Comparison of ENCODE assay signal across 7 cellular contexts in the genomic region with DNA sequence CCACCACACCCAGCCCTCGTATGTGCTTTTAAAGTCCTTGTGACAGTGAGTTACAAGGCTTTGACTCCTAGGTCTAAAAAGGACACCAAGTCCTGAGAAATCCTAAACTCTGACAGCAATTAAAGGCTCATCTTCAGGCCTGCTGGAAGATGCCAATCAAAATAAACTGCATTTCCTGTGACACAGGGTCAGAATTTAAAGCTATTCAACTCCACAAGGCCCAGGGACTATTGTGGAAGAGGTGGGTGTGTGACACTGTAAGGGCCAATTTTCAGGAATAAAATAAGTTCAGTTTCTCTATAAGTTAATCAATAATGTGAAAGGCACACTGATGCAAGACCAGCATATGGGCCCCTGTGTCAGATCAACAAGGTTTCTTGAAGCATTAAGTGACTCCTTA.
"Had no signal": no experiment of that assay in that cellular context is flagged by ENCODE, and none has a peak within 500 bp of the region (broad histone marks: within the 10 kb centered on the region; RNA-seq: fewer than 3 reads in every experiment).

No MANE protein-coding gene starts in this region.

- H3K27ac Mint-ChIP-seq: GM23338, H9, IgD-negative memory B cell had no signal

- DNase-seq: H9, HCEC 1CT, KBM-7 had no signal

- H3K27me3 Mint-ChIP-seq: IgD-negative memory B cell had no signal

- H3K4me3 ChIP-seq: GM23338 had no signal

- H3K4me3 Mint-ChIP-seq: GM23338, H9, IgD-negative memory B cell had no signal

- ATAC-seq: GM23338 had no signal

- FAIRE-seq: H1, H54 had no signal

- H3K4me1 Mint-ChIP-seq: GM23338, H9 had no signal
